ENCODE assay signal across 1 cellular context in genomic region chr2:214808961-214809750, GRCh38.
TF ChIP-seq lines count a peak whose summit lies in the region.

BARD1 (minus strand) TSS chr2:214809683; CDS start chr2:214809569, 114 bp downstream.

TF ChIP-seq in HepG2, 621 proteins besides CTCF, POLR2A, EP300 and RAD21 (continued from another document and continues in another):
- TF ChIP-seq CREBL2 (CRISPR knock-in tag; IDR thresholded peaks at IDR 0.05; ENCODE audit: borderline replicate concordance), result peak; percentile 31; the same call in 1 of the 2 replicates
- TF ChIP-seq NONO (IDR thresholded peaks at IDR 0.05), result no peak
- peak; percentile 56; the same call in 1 of the 2 replicates for TF ChIP-seq NONO (CRISPR knock-in tag; conservative IDR thresholded peaks at IDR 0.05)
- 0 out of 2 replicates have a peak, but pooled peaks have one; percentile 30 for TF ChIP-seq ZNF777 (CRISPR knock-in tag; IDR thresholded peaks at IDR 0.05)
- no peak for TF ChIP-seq ZNF264 (CRISPR knock-in tag; IDR thresholded peaks at IDR 0.05)
- TF ChIP-seq PCBP2 (optimal IDR thresholded peaks at IDR 0.05; ENCODE audit: low read depth, low read length, poor library complexity, severe bottlenecking), result no peak
- TF ChIP-seq CCDC6 (CRISPR knock-in tag; IDR thresholded peaks at IDR 0.05), result no peak
- peak; percentile 79 for TF ChIP-seq HDAC1 (CRISPR knock-in tag; IDR thresholded peaks at IDR 0.05)
- TF ChIP-seq ZNF660 (CRISPR knock-in tag; IDR thresholded peaks at IDR 0.05; ENCODE audit: borderline replicate concordance, low read depth), result no peak
- TF ChIP-seq HMGXB4 (CRISPR knock-in tag; IDR thresholded peaks at IDR 0.05; ENCODE audit: borderline replicate concordance in 1 of 2, low read depth in 1 of 2), result peak; percentile 32; a peak in 2 of 4 replicates
- no peak for TF ChIP-seq ZNF616 (CRISPR knock-in tag; IDR thresholded peaks at IDR 0.05; ENCODE audit: low read depth)
- no peak for TF ChIP-seq GTF3A (CRISPR knock-in tag; conservative IDR thresholded peaks at IDR 0.05)
- no peak for TF ChIP-seq ZSCAN5A (CRISPR knock-in tag; IDR thresholded peaks at IDR 0.05; ENCODE audit: borderline replicate concordance)
- TF ChIP-seq FUBP1 (CRISPR knock-in tag; IDR thresholded peaks at IDR 0.05; ENCODE audit: borderline replicate concordance), result 0 out of 2 replicates have a peak, but pooled peaks have one; percentile 36
- no peak for TF ChIP-seq RAD51 (IDR thresholded peaks at IDR 0.05; ENCODE audit: borderline replicate concordance)
- TF ChIP-seq ZBTB39 (CRISPR knock-in tag; IDR thresholded peaks at IDR 0.05), result no peak
- 0 out of 2 replicates have a peak, but pooled peaks have one; percentile 45 for TF ChIP-seq CREB3 (CRISPR knock-in tag; IDR thresholded peaks at IDR 0.05)
- TF ChIP-seq JUNB (CRISPR knock-in tag; IDR thresholded peaks at IDR 0.05; ENCODE audit: borderline replicate concordance), result 0 out of 2 replicates have a peak, but pooled peaks have one; percentile 27
- no peak for TF ChIP-seq RORA (CRISPR knock-in tag; IDR thresholded peaks at IDR 0.05)
- TF ChIP-seq ZNF816 (CRISPR knock-in tag; IDR thresholded peaks at IDR 0.05; ENCODE audit: borderline replicate concordance), result no peak
- TF ChIP-seq ZNF256 (CRISPR knock-in tag; conservative IDR thresholded peaks at IDR 0.05), result peak; percentile 86
- 0 out of 2 replicates have a peak, but pooled peaks have one; percentile 23 for TF ChIP-seq DMAP1 (CRISPR knock-in tag; IDR thresholded peaks at IDR 0.05)
- 0 out of 2 replicates have a peak, but pooled peaks have one; percentile 75 for TF ChIP-seq ZFP41 (CRISPR knock-in tag; IDR thresholded peaks at IDR 0.05; ENCODE audit: borderline replicate concordance)
- TF ChIP-seq SOX6 (IDR thresholded peaks at IDR 0.05), result no peak
- no peak for TF ChIP-seq SOX6 (CRISPR knock-in tag; IDR thresholded peaks at IDR 0.05)
- TF ChIP-seq ZFP36L2 (CRISPR knock-in tag; IDR thresholded peaks at IDR 0.05), result no peak
- no peak; the same call in 1 of the 2 replicates for TF ChIP-seq ZNF569 (CRISPR knock-in tag; IDR thresholded peaks at IDR 0.05; ENCODE audit: borderline replicate concordance)
- TF ChIP-seq KIAA2018 (CRISPR knock-in tag; IDR thresholded peaks at IDR 0.05; ENCODE audit: borderline replicate concordance), result no peak
- TF ChIP-seq ELF1 (CRISPR knock-in tag; IDR thresholded peaks at IDR 0.05), result peak; percentile 30; the same call in 1 of the 2 replicates
- 0 out of 2 replicates have a peak, but pooled peaks have one; percentile 41 for TF ChIP-seq MAF1 (CRISPR knock-in tag; IDR thresholded peaks at IDR 0.05; ENCODE audit: borderline replicate concordance)
- TF ChIP-seq ZNF687 (CRISPR knock-in tag; IDR thresholded peaks at IDR 0.05), result peak; percentile 92
- TF ChIP-seq U2AF2 (IDR thresholded peaks at IDR 0.05; ENCODE audit: low read depth, low read length), result no peak
- TF ChIP-seq PTBP1 (IDR thresholded peaks at IDR 0.05; ENCODE audit: low read depth, low read length, poor library complexity, severe bottlenecking), result no peak
- peak; percentile 29; the same call in 1 of the 2 replicates for TF ChIP-seq MED13 (CRISPR knock-in tag; IDR thresholded peaks at IDR 0.05)
- no peak for TF ChIP-seq CREB1 (IDR thresholded peaks at IDR 0.05)
- no peak for TF ChIP-seq CREB1 (CRISPR knock-in tag; IDR thresholded peaks at IDR 0.05)
